Comparison of ENCODE assay signal across 1 cellular context in the genomic region with DNA sequence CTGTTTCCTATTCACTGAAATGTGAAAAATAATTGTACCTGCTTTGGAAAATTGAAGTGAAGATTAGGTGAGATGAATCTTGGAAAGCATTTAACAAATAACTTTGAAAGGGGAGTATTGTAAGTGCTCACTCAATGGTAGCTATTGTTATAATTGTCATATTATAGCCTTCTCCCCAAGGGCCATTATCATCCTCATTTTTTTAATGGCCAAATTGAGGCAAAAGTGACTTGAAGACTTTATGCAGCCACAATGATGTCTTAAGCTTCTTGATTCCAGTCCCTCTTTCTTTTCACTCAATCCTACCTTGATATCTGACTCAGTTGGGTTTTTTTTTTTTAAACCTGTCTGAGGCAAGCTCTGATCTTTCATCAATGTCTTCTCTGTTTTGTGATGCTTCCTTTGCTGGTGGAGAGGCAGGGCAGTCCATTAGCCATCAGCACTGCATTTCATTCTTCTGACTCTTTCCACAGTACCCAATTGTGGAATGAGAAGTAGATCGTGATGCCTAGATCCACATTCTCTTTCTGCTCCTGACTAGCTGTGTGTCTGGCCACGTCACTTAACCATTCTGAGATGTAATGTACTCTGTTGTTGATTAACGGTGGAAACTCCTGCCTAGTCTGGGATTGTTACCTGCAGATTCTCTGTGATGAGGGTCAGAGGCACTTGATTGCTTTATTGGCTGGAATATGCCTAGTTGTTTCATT.
TF ChIP-seq lines count a peak whose summit lies in the region.

No MANE protein-coding gene starts in this region.

TF ChIP-seq in IMR-90, 13 proteins besides CTCF, POLR2A, EP300 and RAD21 (continued from another document):
- TF ChIP-seq, protein P1, sequence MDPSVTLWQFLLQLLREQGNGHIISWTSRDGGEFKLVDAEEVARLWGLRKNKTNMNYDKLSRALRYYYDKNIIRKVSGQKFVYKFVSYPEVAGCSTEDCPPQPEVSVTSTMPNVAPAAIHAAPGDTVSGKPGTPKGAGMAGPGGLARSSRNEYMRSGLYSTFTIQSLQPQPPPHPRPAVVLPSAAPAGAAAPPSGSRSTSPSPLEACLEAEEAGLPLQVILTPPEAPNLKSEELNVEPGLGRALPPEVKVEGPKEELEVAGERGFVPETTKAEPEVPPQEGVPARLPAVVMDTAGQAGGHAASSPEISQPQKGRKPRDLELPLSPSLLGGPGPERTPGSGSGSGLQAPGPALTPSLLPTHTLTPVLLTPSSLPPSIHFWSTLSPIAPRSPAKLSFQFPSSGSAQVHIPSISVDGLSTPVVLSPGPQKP (IDR thresholded peaks at IDR 0.05; ENCODE audit: borderline replicate concordance, low read depth, low read length): no peak
- TF ChIP-seq SMC3 (IDR thresholded peaks at IDR 0.05; ENCODE audit: low read depth, low read length): no peak
- no peak for TF ChIP-seq MXI1 (IDR thresholded peaks at IDR 0.05; ENCODE audit: borderline replicate concordance, low read depth, low read length)
- TF ChIP-seq NFE2L2 (IDR thresholded peaks at IDR 0.05; ENCODE audit: low read depth, low read length): no peak
- TF ChIP-seq MAFK (IDR thresholded peaks at IDR 0.05; ENCODE audit: low read depth, low read length): no peak
TF ChIP-seq in IMR-90: peak in this region for 0.
